20 cellular contexts compared by ENCODE assay signal in the genomic region with DNA sequence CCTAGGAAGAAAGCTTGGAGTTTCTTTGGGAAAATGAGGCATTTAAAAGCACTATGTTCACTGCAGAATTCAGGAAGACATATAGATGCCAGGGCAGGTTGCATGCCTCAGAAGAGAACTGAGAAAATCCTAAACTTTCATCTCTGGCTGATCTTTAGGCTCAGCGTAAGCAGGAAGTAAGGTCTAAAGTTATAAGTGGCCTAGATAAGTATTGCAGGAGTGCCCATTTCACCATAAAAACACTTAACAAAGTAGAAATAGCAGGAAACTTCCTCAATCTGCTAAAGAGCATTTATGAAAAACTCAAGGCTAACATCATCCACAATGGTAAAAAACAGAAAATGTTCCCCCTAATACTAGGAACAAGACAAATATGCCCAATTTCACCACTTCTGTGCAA.
"Had no signal": no experiment of that assay in that cellular context is flagged by ENCODE, and none has a peak within 500 bp of the region (broad histone marks: within the 10 kb centered on the region; RNA-seq: fewer than 3 reads in every experiment).

No MANE protein-coding gene starts in this region.

- H3K4me1 ChIP-seq: SJSA1 had no signal

- H3K27me3 ChIP-seq: SJSA1 had no signal

- H3K27ac ChIP-seq: HL-60, SJSA1, SK-N-MC had no signal

- H3K9me3 ChIP-seq: SJSA1 had no signal

- H3K4me3 ChIP-seq: K562, SJSA1, SK-N-MC had no signal

- H3K4me3 Mint-ChIP-seq: IgD-negative memory B cell had no signal

- H3K36me3 Mint-ChIP-seq: IgD-negative memory B cell had no signal

- DNase-seq: NCI-H1092 treated with DMSO at 0.1 percent for 48 hours, NCI-H1436, NCI-H187, NCI-H2029, NCI-H2081 treated with DMSO at 0.1 percent for 48 hours, NCI-H2171, NCI-H226, NCI-H446, NCI-H510A, NCI-H524 treated with DMSO at 0.1 percent for 48 hours, NCI-H69, NCI-H774, Right ventricle myocardium superior, RPMI8226, SIG-M5 had no signal

- H3K27me3 Mint-ChIP-seq: IgD-negative memory B cell had no signal

- H3K27ac Mint-ChIP-seq: IgD-negative memory B cell had no signal

- ATAC-seq: K562 had no signal

- H3K36me3 ChIP-seq: SJSA1 had no signal
